ENCODE assay signal across 11 cellular contexts in genomic region chr4:46836584-46836983, GRCh38.
"Had no signal": no experiment of that assay in that cellular context is flagged by ENCODE, and none has a peak within 500 bp of the region (broad histone marks: within the 10 kb centered on the region; RNA-seq: fewer than 3 reads in every experiment).

No MANE protein-coding gene starts in this region.

- H3K4me3 Mint-ChIP-seq: GM23338, H9, HFFc6 had no signal

- ATAC-seq: GM23338, HCT116 had no signal

- H3K9me3 Mint-ChIP-seq: HFFc6 had no signal

- H3K4me1 ChIP-seq: HAP-1 had no signal

- DNase-seq: GM23248, GOT3, H7, H9, HCEC 1CT, HFFc6 had no signal

- H3K36me3 ChIP-seq: HAP-1 had no signal

- H3K9me3 ChIP-seq: HAP-1 had no signal

- H2AFZ ChIP-seq: GM23248, GM23338 had no signal

- H3K4me2 ChIP-seq: GM23338 had no signal

- H3K27ac Mint-ChIP-seq: GM23338, H9, HFFc6 had no signal

- H3K4me3 ChIP-seq: GM23248, GM23338, HAP-1 had no signal

- H3K27ac ChIP-seq: GM23248 had no signal

- FAIRE-seq: H1, H54 had no signal

- H3K9ac ChIP-seq: GM23248 had no signal
